Comparison of ENCODE assay signal across 23 cellular contexts in the genomic region with DNA sequence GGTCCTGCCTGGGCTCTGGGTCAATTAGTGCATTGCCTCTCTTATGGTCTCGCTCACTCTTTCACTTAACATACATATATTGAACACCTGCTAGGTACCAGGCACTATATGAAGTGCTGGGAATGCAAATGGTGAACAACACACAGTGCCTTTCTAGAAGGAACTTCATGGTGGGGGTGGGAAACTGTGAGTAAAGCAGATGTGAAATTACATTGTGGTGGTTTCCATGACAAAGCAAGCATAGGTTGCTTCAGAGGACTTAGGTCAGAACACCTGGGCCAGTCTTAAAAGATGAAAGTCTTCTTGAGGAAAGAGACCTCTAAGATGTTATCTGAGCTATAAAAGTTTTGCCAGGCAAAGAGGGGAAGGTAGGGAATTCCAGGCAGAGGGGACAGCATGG.
DNase-seq lines count a peak whose midpoint lies in the region; ATAC-seq, FAIRE-seq and TF ChIP-seq lines count a peak whose summit lies in the region.
"Had no signal": no experiment of that assay in that cellular context is flagged by ENCODE, and none has a peak within 500 bp of the region (broad histone marks: within the 10 kb centered on the region; RNA-seq: fewer than 3 reads in every experiment).

No MANE protein-coding gene starts in this region.

- no peak for TF ChIP-seq POLR2A in HepG2 (IDR thresholded peaks at IDR 0.05; ENCODE audit: insufficient read depth in 1 of 2, low read depth in 2 of 2, low read length in 2 of 2)

- H3K9me3 ChIP-seq in HepG2 (ENCODE audit: low read length), result no peaks in the 10 kb centered on the region
- H3K9me3 ChIP-seq: Caco-2, SJSA1 had no signal

- H2AFZ ChIP-seq in HepG2 (ENCODE audit: low read length), result no peak overlapping the region
- H2AFZ ChIP-seq: PC-9 had no signal

- DNase-seq in GM12864 (ENCODE audit: low read depth) (peak; percentile 15), RPMI8226 (peak; percentile 14), HepG2 (ENCODE audit: low spot score) (no peak), T-helper 2 cell (no peak)
- DNase-seq: CD8-positive, alpha-beta T cell; KBM-7; NCI-H2029; NCI-H524 treated with DMSO at 0.1 percent for 48 hours; NCI-H774; NK-92 treated with Interleukin-12 subunit alpha and Interleukin-12 subunit beta, amount 100 ng/mL, for 24 hours; PC-9; Right ventricle myocardium superior had no signal

- no peak overlapping the region for H3K4me2 ChIP-seq in HepG2 (ENCODE audit: low read depth, low read length)
- H3K4me2 ChIP-seq: PC-9 had no signal

- TF ChIP-seq RAD21 in HepG2 (CRISPR knock-in tag; IDR thresholded peaks at IDR 0.05), result no peak

- TF ChIP-seq CTCF in GM12864 (IDR thresholded peaks at IDR 0.05; ENCODE audit: low read depth, low read length, missing control alignments) (no peak), HepG2 (CRISPR knock-in tag; IDR thresholded peaks at IDR 0.05) (no peak)

- H3K4me3 ChIP-seq in GM12864 (ENCODE audit: low read depth, low read length) (no peak overlapping the region), HepG2 (replicated peaks in 1 of 3; ENCODE audit: insufficient read depth in 1 of 3, low read depth in 2 of 3, low read length in 3 of 3) (no peak overlapping the region)
- H3K4me3 ChIP-seq: PC-9, SJSA1 had no signal

- ATAC-seq in GM21515 (IDR thresholded peaks at IDR 0.05; ENCODE audit: unreplicated experiment) (peak; percentile 70), HG03280 (IDR thresholded peaks at IDR 0.05; ENCODE audit: unreplicated experiment) (peak; percentile 72), HepG2 (no peak), HG02885 (IDR thresholded peaks at IDR 0.05; ENCODE audit: poor library complexity, unreplicated experiment) (no peak)
- ATAC-seq: CD8-positive, alpha-beta T cell; HCT116 had no signal

- H3K27me3 ChIP-seq in HepG2 (ENCODE audit: control insufficient read depth in 1 of 2, insufficient read depth in 2 of 2, low read length in 2 of 2), result 0 out of 5 replicates have a peak, but pooled peaks cover 0 to 3% of the 10 kb centered on the region in 2 experiments
- H3K27me3 ChIP-seq: SJSA1 had no signal

- TF ChIP-seq EP300 in HepG2 (IDR thresholded peaks at IDR 0.05; ENCODE audit: low read depth in 2 of 2, low read length in 2 of 2), result no peak
- no peak for TF ChIP-seq EP300 in HepG2 (CRISPR knock-in tag; IDR thresholded peaks at IDR 0.05; ENCODE audit: borderline replicate concordance)

- H4K20me1 ChIP-seq in HepG2 (ENCODE audit: insufficient read depth, low read length), result no peaks in the 10 kb centered on the region

- POLR2A ChIA-PET in HepG2 (lab: Yijun Ruan, JAX), result no interaction called here

- FAIRE-seq in HepG2 (lab: Jason Lieb, UNC), result no peak
- FAIRE-seq: G401.6, GM18507, HTR-8/SVneo had no signal

- H3K27ac ChIP-seq in HepG2 (ENCODE audit: extremely low read length, insufficient read depth, low read length), result no peak overlapping the region
- H3K27ac ChIP-seq: 22Rv1, C4-2B, PC-9, SJSA1 had no signal

- CTCF ChIA-PET in HepG2 (lab: Yijun Ruan, JAX; ENCODE audit: low intra/inter-chr PET ratio, low total read pairs), result no interaction called here

- intact Hi-C loops in HepG2 (cut with micrococcal nuclease; ENCODE audit: unreplicated experiment), result no loop called here

- in situ Hi-C loops in HepG2 (cut with HindIII; ENCODE audit: extremely low pct_ligation_motif_present, low pct_unique_long_range_greater_than_20kb), result no loop called here

- H3K36me3 ChIP-seq in HepG2 (replicated peaks in 1 of 2; ENCODE audit: control insufficient read depth in 1 of 2, insufficient read depth in 2 of 2, low read length in 2 of 2), result no peaks in the 10 kb centered on the region
- H3K36me3 ChIP-seq: SJSA1 had no signal

- no peaks in the 10 kb centered on the region for H3K79me2 ChIP-seq in HepG2 (ENCODE audit: insufficient read depth, low read length)

- no peak overlapping the region for H3K9ac ChIP-seq in HepG2 (ENCODE audit: insufficient read depth, low read depth, low read length)

- BruUV-seq in HepG2 (replicated peaks; lab: Mats Ljungman, UMichigan), result no TSS peak

- H3K4me1 ChIP-seq in HepG2 (ENCODE audit: insufficient read depth, low read length), result peaks cover 8% of the 10 kb centered on the region; the same call in 1 of the 2 replicates
- H3K4me1 ChIP-seq: Caco-2, SJSA1 had no signal

- WGBS in HepG2 (ENCODE audit: low lambda C conversion rate), result 52% methylated on average over 1 of the region's 1 CpG

TF ChIP-seq in HepG2, 621 proteins besides CTCF, POLR2A, EP300 and RAD21:
- TF ChIP-seq ZNF224 (CRISPR knock-in tag; IDR thresholded peaks at IDR 0.05), result no peak
- no peak for TF ChIP-seq ZNF354B (CRISPR knock-in tag; IDR thresholded peaks at IDR 0.05)
- TF ChIP-seq ZKSCAN5 (CRISPR knock-in tag; IDR thresholded peaks at IDR 0.05), result no peak
- no peak for TF ChIP-seq ZBTB3 (CRISPR knock-in tag; IDR thresholded peaks at IDR 0.05; ENCODE audit: borderline replicate concordance, low read depth)
- TF ChIP-seq AGO1 (IDR thresholded peaks at IDR 0.05; ENCODE audit: low read depth, low read length, poor library complexity, severe bottlenecking), result no peak
- TF ChIP-seq, protein P1, sequence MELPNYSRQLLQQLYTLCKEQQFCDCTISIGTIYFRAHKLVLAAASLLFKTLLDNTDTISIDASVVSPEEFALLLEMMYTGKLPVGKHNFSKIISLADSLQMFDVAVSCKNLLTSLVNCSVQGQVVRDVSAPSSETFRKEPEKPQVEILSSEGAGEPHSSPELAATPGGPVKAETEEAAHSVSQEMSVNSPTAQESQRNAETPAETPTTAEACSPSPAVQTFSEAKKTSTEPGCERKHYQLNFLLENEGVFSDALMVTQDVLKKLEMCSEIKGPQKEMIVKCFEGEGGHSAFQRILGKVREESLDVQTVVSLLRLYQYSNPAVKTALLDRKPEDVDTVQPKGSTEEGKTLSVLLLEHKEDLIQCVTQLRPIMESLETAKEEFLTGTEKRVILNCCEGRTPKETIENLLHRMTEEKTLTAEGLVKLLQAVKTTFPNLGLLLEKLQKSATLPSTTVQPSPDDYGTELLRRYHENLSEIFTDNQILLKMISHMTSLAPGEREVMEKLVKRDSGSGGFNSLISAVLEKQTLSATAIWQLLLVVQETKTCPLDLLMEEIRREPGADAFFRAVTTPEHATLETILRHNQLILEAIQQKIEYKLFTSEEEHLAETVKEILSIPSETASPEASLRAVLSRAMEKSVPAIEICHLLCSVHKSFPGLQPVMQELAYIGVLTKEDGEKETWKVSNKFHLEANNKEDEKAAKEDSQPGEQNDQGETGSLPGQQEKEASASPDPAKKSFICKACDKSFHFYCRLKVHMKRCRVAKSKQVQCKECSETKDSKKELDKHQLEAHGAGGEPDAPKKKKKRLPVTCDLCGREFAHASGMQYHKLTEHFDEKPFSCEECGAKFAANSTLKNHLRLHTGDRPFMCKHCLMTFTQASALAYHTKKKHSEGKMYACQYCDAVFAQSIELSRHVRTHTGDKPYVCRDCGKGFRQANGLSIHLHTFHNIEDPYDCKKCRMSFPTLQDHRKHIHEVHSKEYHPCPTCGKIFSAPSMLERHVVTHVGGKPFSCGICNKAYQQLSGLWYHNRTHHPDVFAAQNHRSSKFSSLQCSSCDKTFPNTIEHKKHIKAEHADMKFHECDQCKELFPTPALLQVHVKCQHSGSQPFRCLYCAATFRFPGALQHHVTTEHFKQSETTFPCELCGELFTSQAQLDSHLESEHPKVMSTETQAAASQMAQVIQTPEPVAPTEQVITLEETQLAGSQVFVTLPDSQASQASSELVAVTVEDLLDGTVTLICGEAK (IDR thresholded peaks at IDR 0.05), result no peak
- TF ChIP-seq, protein P1 (CRISPR knock-in tag; IDR thresholded peaks at IDR 0.05), result no peak
- TF ChIP-seq ATF7 (IDR thresholded peaks at IDR 0.05), result no peak
- no peak for TF ChIP-seq ATF7 (CRISPR knock-in tag; IDR thresholded peaks at IDR 0.05)
- TF ChIP-seq ZNF33A (CRISPR knock-in tag; IDR thresholded peaks at IDR 0.05; ENCODE audit: borderline replicate concordance), result no peak
TF ChIP-seq in HepG2: peak in this region for 0.

Comparison
In these comparisons a context has a peak if more than half of its experiments do, and no peak if none do; other contexts are left out.
1. DNase-seq: peak in GM12864 (single experiment) and RPMI8226 (single experiment); none in HepG2 (single experiment) and T-helper 2 cell (0 of 5).
2. ATAC-seq: peak in GM21515 (single experiment) and HG03280 (single experiment); none in HepG2 (single experiment) and HG02885 (single experiment).